Comparison of ENCODE assay signal across 1 cellular context in the genomic region with DNA sequence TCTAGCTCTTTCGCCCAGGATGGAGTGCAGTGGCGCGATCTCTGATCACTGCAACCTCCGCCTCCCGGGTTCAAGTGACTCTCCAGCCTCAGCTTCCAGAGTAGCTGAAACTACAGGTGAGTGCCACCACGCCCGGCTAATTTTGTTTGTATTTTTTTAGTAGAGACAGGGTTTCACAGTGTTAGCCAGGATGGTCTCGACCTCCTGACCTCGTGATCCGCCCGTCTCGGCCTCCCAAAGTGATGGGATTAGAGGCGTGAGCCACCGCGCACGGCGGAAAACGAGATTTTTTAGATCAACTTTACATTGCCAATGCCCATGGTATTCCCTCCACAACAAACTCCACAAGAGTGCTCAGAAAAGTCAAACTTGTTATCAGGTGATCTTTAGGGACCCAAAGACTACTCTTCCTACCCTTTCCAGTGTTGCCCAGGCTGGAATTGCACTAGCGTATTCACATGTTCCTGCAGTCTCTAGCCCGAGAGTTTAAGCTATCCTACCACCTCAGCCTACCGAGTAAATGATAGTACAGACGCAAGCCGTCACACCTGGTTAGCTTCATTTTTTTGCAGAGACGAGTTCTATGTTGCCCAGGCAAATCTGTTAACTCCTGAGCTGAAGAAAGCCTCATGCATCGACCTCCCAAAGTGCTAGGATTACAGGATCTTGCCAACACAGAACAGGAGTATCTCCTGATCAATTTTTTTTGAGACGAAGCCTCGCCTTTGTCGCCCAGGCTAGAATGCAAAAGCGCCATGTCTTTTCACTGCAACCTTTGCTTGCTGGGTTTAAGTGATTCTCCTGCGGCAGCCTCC.
TF ChIP-seq lines count a peak whose summit lies in the region.

No MANE protein-coding gene starts in this region.

TF ChIP-seq in K562, 482 proteins besides CTCF, POLR2A, EP300 and RAD21 (continued from another document and continues in another):
- TF ChIP-seq, protein P1, sequence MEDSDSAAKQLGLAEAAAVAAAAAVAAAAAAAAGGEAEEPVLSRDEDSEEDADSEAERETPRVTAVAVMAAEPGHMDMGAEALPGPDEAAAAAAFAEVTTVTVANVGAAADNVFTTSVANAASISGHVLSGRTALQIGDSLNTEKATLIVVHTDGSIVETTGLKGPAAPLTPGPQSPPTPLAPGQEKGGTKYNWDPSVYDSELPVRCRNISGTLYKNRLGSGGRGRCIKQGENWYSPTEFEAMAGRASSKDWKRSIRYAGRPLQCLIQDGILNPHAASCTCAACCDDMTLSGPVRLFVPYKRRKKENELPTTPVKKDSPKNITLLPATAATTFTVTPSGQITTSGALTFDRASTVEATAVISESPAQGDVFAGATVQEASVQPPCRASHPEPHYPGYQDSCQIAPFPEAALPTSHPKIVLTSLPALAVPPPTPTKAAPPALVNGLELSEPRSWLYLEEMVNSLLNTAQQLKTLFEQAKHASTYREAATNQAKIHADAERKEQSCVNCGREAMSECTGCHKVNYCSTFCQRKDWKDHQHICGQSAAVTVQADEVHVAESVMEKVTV (CRISPR knock-in tag; IDR thresholded peaks at IDR 0.05): no peak
- TF ChIP-seq PHB (CRISPR knock-in tag; IDR thresholded peaks at IDR 0.05): 0 out of 2 replicates have a peak, but pooled peaks have one; percentile 75
- peak; percentile 95; the same call in 1 of the 2 replicates for TF ChIP-seq POLR2AphosphoS5 (IDR thresholded peaks at IDR 0.05; ENCODE audit: control insufficient read depth, insufficient read depth, low read depth, low read length)
- TF ChIP-seq KDM5B (IDR thresholded peaks at IDR 0.05; ENCODE audit: insufficient replicate concordance, low read depth, low read length): peak; percentile 0
- peak; percentile 11 for TF ChIP-seq ASH1L (IDR thresholded peaks at IDR 0.05; ENCODE audit: borderline replicate concordance, low read depth, partially characterized antibody)
- peak; percentile 57; the same call in 1 of the 2 replicates for TF ChIP-seq ESRRB (CRISPR knock-in tag; IDR thresholded peaks at IDR 0.05; ENCODE audit: borderline replicate concordance)
- peak; percentile 52 for TF ChIP-seq ARHGAP35 (IDR thresholded peaks at IDR 0.05; ENCODE audit: partially characterized antibody)
- no peak for TF ChIP-seq ZNF282 (CRISPR knock-in tag; IDR thresholded peaks at IDR 0.05)
- peak; percentile 68 for TF ChIP-seq TFAP4 (CRISPR knock-in tag; IDR thresholded peaks at IDR 0.05; ENCODE audit: borderline replicate concordance)
- TF ChIP-seq ZNF124 (CRISPR knock-in tag; IDR thresholded peaks at IDR 0.05): no peak
- TF ChIP-seq SRSF7 (optimal IDR thresholded peaks at IDR 0.05; ENCODE audit: low read depth, low read length): no peak
- TF ChIP-seq ESRRA (IDR thresholded peaks at IDR 0.05; ENCODE audit: borderline replicate concordance, low read depth): no peak
- TF ChIP-seq, protein P2, sequence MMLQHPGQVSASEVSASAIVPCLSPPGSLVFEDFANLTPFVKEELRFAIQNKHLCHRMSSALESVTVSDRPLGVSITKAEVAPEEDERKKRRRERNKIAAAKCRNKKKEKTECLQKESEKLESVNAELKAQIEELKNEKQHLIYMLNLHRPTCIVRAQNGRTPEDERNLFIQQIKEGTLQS (IDR thresholded peaks at IDR 0.05): no peak
- TF ChIP-seq, protein P2 (CRISPR knock-in tag; conservative IDR thresholded peaks at IDR 0.05): 0 out of 2 replicates have a peak, but pooled peaks have one; percentile 25
- 0 out of 2 replicates have a peak, but pooled peaks have one; percentile 41 for TF ChIP-seq MXI1 (IDR thresholded peaks at IDR 0.05; ENCODE audit: low read depth, low read length)
- TF ChIP-seq MCM5 (IDR thresholded peaks at IDR 0.05; ENCODE audit: low read depth): no peak
- no peak; the same call in 1 of the 2 replicates for TF ChIP-seq ZBTB9 (CRISPR knock-in tag; IDR thresholded peaks at IDR 0.05)
- no peak for TF ChIP-seq BRD4 (IDR thresholded peaks at IDR 0.05)
- no peak for TF ChIP-seq GATAD2B (IDR thresholded peaks at IDR 0.05; ENCODE audit: borderline replicate concordance)
- no peak; a peak in 2 of 4 replicates for TF ChIP-seq TBL1XR1 (IDR thresholded peaks at IDR 0.05; ENCODE audit: low read length in 2 of 2)
- no peak for TF ChIP-seq SLC30A9 (CRISPR knock-in tag; IDR thresholded peaks at IDR 0.05)
- no peak for TF ChIP-seq EGR1 (conservative IDR thresholded peaks at IDR 0.05)
- TF ChIP-seq SNRNP70 (optimal IDR thresholded peaks at IDR 0.05; ENCODE audit: low read depth, low read length): peak; percentile 81
- no peak for TF ChIP-seq PTRF (tag; IDR thresholded peaks at IDR 0.05)
- TF ChIP-seq ZBTB17 (CRISPR knock-in tag; IDR thresholded peaks at IDR 0.05): peak; percentile 68; the same call in 1 of the 2 replicates
- TF ChIP-seq, protein P3, sequence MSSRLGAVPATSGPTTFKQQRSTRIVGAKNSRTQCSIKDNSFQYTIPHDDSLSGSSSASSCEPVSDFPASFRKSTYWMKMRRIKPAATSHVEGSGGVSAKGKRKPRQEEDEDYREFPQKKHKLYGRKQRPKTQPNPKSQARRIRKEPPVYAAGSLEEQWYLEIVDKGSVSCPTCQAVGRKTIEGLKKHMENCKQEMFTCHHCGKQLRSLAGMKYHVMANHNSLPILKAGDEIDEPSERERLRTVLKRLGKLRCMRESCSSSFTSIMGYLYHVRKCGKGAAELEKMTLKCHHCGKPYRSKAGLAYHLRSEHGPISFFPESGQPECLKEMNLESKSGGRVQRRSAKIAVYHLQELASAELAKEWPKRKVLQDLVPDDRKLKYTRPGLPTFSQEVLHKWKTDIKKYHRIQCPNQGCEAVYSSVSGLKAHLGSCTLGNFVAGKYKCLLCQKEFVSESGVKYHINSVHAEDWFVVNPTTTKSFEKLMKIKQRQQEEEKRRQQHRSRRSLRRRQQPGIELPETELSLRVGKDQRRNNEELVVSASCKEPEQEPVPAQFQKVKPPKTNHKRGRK (tag; IDR thresholded peaks at IDR 0.05): no peak
- TF ChIP-seq DLX4 (CRISPR knock-in tag; IDR thresholded peaks at IDR 0.05): 0 out of 2 replicates have a peak, but pooled peaks have one; percentile 62
- no peak for TF ChIP-seq SOX6 (IDR thresholded peaks at IDR 0.05)
- TF ChIP-seq RHOXF2B (CRISPR knock-in tag; conservative IDR thresholded peaks at IDR 0.05): no peak
- TF ChIP-seq, protein P4, sequence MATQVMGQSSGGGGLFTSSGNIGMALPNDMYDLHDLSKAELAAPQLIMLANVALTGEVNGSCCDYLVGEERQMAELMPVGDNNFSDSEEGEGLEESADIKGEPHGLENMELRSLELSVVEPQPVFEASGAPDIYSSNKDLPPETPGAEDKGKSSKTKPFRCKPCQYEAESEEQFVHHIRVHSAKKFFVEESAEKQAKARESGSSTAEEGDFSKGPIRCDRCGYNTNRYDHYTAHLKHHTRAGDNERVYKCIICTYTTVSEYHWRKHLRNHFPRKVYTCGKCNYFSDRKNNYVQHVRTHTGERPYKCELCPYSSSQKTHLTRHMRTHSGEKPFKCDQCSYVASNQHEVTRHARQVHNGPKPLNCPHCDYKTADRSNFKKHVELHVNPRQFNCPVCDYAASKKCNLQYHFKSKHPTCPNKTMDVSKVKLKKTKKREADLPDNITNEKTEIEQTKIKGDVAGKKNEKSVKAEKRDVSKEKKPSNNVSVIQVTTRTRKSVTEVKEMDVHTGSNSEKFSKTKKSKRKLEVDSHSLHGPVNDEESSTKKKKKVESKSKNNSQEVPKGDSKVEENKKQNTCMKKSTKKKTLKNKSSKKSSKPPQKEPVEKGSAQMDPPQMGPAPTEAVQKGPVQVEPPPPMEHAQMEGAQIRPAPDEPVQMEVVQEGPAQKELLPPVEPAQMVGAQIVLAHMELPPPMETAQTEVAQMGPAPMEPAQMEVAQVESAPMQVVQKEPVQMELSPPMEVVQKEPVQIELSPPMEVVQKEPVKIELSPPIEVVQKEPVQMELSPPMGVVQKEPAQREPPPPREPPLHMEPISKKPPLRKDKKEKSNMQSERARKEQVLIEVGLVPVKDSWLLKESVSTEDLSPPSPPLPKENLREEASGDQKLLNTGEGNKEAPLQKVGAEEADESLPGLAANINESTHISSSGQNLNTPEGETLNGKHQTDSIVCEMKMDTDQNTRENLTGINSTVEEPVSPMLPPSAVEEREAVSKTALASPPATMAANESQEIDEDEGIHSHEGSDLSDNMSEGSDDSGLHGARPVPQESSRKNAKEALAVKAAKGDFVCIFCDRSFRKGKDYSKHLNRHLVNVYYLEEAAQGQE (CRISPR knock-in tag; IDR thresholded peaks at IDR 0.05; ENCODE audit: low read depth): no peak
- no peak for TF ChIP-seq SP2 (IDR thresholded peaks at IDR 0.05; ENCODE audit: extremely low read depth, low read depth, low read length, poor library complexity, severe bottlenecking)
- no peak for TF ChIP-seq CAMTA2 (CRISPR knock-in tag; conservative IDR thresholded peaks at IDR 0.05)
- peak; percentile 81; the same call in 1 of the 2 replicates for TF ChIP-seq ZFPM2 (CRISPR knock-in tag; IDR thresholded peaks at IDR 0.05)
- TF ChIP-seq ZNF398 (CRISPR knock-in tag; IDR thresholded peaks at IDR 0.05): no peak
- TF ChIP-seq NEUROD1 (IDR thresholded peaks at IDR 0.05; ENCODE audit: borderline replicate concordance, low read depth, low read length, partially characterized antibody): no peak
- TF ChIP-seq L3MBTL2 (IDR thresholded peaks at IDR 0.05): no peak
- TF ChIP-seq HMBOX1 (IDR thresholded peaks at IDR 0.05): 0 out of 2 replicates have a peak, but pooled peaks have one; percentile 19
- peak; percentile 85 for TF ChIP-seq HNRNPUL1 (IDR thresholded peaks at IDR 0.05; ENCODE audit: low read length)
- no peak for TF ChIP-seq JUN (IDR thresholded peaks at IDR 0.05; ENCODE audit: borderline replicate concordance, low read depth, low read length)
- TF ChIP-seq JUN (CRISPR knock-in tag; IDR thresholded peaks at IDR 0.05; ENCODE audit: borderline replicate concordance): peak; percentile 90; the same call in 1 of the 2 replicates
- 0 out of 2 replicates have a peak, but pooled peaks have one; percentile 12 for TF ChIP-seq CC2D1A (IDR thresholded peaks at IDR 0.05)
- TF ChIP-seq GABPA (tag; conservative IDR thresholded peaks at IDR 0.05; ENCODE audit: low read depth): no peak
- TF ChIP-seq HCFC1 (IDR thresholded peaks at IDR 0.05; ENCODE audit: low read depth, low read length): no peak
- no peak for TF ChIP-seq BHLHE40 (IDR thresholded peaks at IDR 0.05; ENCODE audit: low read length)
- TF ChIP-seq ZNF586 (CRISPR knock-in tag; conservative IDR thresholded peaks at IDR 0.05): no peak
- no peak for TF ChIP-seq POLR2AphosphoS2 (IDR thresholded peaks at IDR 0.05; ENCODE audit: low read length)
- no peak; the same call in 1 of the 2 replicates for TF ChIP-seq HDAC8 (tag; IDR thresholded peaks at IDR 0.05)
- 0 out of 2 replicates have a peak, but pooled peaks have one; percentile 4 for TF ChIP-seq LARP7 (IDR thresholded peaks at IDR 0.05)
- peak; percentile 54; the same call in 1 of the 2 replicates for TF ChIP-seq PHTF2 (CRISPR knock-in tag; IDR thresholded peaks at IDR 0.05)
- no peak for TF ChIP-seq ZNF696 (CRISPR knock-in tag; conservative IDR thresholded peaks at IDR 0.05)
- TF ChIP-seq FOXK1 (CRISPR knock-in tag; IDR thresholded peaks at IDR 0.05; ENCODE audit: borderline replicate concordance): no peak
- TF ChIP-seq, protein P5, sequence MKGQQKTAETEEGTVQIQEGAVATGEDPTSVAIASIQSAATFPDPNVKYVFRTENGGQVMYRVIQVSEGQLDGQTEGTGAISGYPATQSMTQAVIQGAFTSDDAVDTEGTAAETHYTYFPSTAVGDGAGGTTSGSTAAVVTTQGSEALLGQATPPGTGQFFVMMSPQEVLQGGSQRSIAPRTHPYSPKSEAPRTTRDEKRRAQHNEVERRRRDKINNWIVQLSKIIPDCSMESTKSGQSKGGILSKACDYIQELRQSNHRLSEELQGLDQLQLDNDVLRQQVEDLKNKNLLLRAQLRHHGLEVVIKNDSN (CRISPR knock-in tag; IDR thresholded peaks at IDR 0.05): peak; percentile 49; the same call in 1 of the 2 replicates
- 0 out of 2 replicates have a peak, but pooled peaks have one; percentile 19 for TF ChIP-seq KHSRP (IDR thresholded peaks at IDR 0.05)
